Comparison of ENCODE assay signal across 8 cellular contexts in the genomic region with DNA sequence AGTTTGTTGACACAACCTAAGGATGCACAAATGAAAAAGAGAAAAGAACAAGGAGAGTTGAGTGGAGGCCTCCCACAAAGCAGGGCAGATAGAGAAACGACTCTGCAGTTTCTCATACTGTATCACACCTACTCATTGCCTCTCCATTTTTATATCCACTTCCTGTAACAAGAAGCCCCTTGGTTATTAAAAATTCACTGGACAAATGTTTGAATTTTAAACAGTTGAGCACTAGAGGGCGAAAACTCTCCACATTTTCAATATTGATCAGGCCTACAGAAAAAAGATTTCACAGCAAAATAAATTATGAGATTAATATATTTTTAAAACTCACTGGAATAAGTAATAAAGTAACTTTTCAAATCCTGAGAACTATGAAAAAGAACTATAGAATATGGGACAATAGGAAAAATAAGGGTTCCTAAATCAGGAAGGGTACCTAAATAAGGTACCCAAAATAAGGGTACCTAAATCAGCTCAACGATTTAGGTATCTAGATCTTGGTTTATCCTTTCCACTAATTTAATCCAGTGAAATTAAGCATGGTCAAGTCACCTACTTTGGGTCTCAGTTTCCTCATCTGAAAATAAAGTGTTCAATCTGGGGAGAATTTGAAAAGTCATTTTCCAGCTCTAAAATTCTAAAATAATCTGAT. TPM values are rescaled to one million over a fixed set of nuclear protein-coding genes. Genes with fewer than 3 reads are reported as not detected.
DNase-seq lines count a peak whose midpoint lies in the region; ATAC-seq, FAIRE-seq and TF ChIP-seq lines count a peak whose summit lies in the region.

No MANE protein-coding gene starts in this region.

- H3K36me3 ChIP-seq in thyroid gland, result peaks cover 5 to 7% of the 10 kb centered on the region in 2 donors

- H3K9me3 ChIP-seq in thyroid gland, result no peaks in the 10 kb centered on the region

- no peak overlapping the region for H3K4me3 ChIP-seq in thyroid gland (replicated peaks in 1 of 3)

- no peaks in the 10 kb centered on the region for H3K4me1 ChIP-seq in thyroid gland

- no peak overlapping the region for H3K27ac ChIP-seq in thyroid gland

- DNase-seq in DMS153 (lab: John Stamatoyannopoulos, UW) (peak; percentile 30), HT-29 (ENCODE audit: low spot score) (peak; percentile 83), RCC 7860 (ENCODE audit: low spot score) (peak; percentile 42), fibroblast of peridontal ligament (ENCODE audit: extremely low read depth) (peak; percentile 76), thyroid gland (no peak), hippocampal formation (lab: John Stamatoyannopoulos, UW) (no peak)
- no peak for DNase-seq in stimulated activated CD4-positive, alpha-beta T cell treated with anti-CD3 and anti-CD28 coated beads, Interleukin-4, amount 100 ng/mL, for 1 hour

- WGBS in thyroid gland, 2 donors, result 55 to 57% methylated on average over 3 of the region's 3 CpGs

- TF ChIP-seq CTCF in thyroid gland (IDR thresholded peaks at IDR 0.05), result peak in 5 of 6 experiments; percentile 12 to 60 (median 46)

- intact Hi-C loops in thyroid gland (cut with DNase I), result loop anchor here (5.0 kb wide), 1 partner anchor 147 kb away; a partner anchor contains a TSS

- FAIRE-seq in RCC 7860 (lab: Jason Lieb, UNC), result peak; percentile 87

- TF ChIP-seq POLR2A in thyroid gland (IDR thresholded peaks at IDR 0.05), result no peak

- ATAC-seq in HG02970 (IDR thresholded peaks at IDR 0.05; ENCODE audit: low FRiP score, unreplicated experiment), result no peak

- H3K27me3 ChIP-seq in thyroid gland, result no peaks in the 10 kb centered on the region

RNA-seq across cellular contexts. Expression of a gene that starts 47.0 kb away (rescaled TPM):
- 627 and 667 TPM in 2 replicates for total RNA-seq in HT-29 (2014; rRNA removed; shearing (Covaris generic))
- total RNA-seq in thyroid gland, result 1,000 to 10,000 TPM; 1,046 to 3,819 (median 1,394) TPM

RNA-seq across cellular contexts. Expression of a gene that starts 58.3 kb away (rescaled TPM):
- 0.03 and 0.18 TPM in 2 replicates for total RNA-seq in HT-29 (2014; rRNA removed; shearing (Covaris generic))
- total RNA-seq in thyroid gland, result 100 to 1,000 TPM; 102 to 241 (median 123) TPM

Comparison
In these comparisons a context has a peak if more than half of its experiments do, and no peak if none do; other contexts are left out.
1. DNase-seq: peak in DMS153 (single experiment), HT-29 (single experiment), RCC 7860 (single experiment) and fibroblast of peridontal ligament (single experiment); none in thyroid gland (0 of 2), stimulated activated CD4-positive, alpha-beta T cell treated with anti-CD3 and anti-CD28 coated beads, Interleukin-4, amount 100 ng/mL, for 1 hour (single experiment) and hippocampal formation (0 of 2).
2. RNA of a gene that starts 58.3 kb away (total RNA-seq): 102 to 241 TPM in thyroid gland; 0.03 to 0.18 TPM in HT-29; every median in the first group is over 10 times any median in the second.